ENCODE assay signal across 9 cellular contexts in genomic region chr4:76067652-76068286, GRCh38. TPM values are rescaled to one million over a fixed set of nuclear protein-coding genes. Genes with fewer than 3 reads are reported as not detected.
DNase-seq lines count a peak whose midpoint lies in the region; ATAC-seq and TF ChIP-seq lines count a peak whose summit lies in the region.
"Had no signal": no experiment of that assay in that cellular context is flagged by ENCODE, and none has a peak within 500 bp of the region (broad histone marks: within the 10 kb centered on the region; RNA-seq: fewer than 3 reads in every experiment).

No MANE protein-coding gene starts in this region.

- no peak for TF ChIP-seq POLR2A in tibial nerve (IDR thresholded peaks at IDR 0.05)

- H3K9me3 Mint-ChIP-seq in CD4-positive, CD25-positive, alpha-beta regulatory T cell = no peaks in the 10 kb centered on the region
- H3K9me3 Mint-ChIP-seq in activated T-helper 17 cell treated with anti-CD3 and anti-CD28 coated beads, Interleukin-2, amount 50 U/mL, for 72 hours = no peaks in the 10 kb centered on the region
- no peaks in the 10 kb centered on the region for H3K9me3 Mint-ChIP-seq in osteocyte (ENCODE audit: unreplicated experiment)
- H3K9me3 Mint-ChIP-seq: T-helper 1 cell treated with Interleukin-12 subunit alpha and Interleukin-12 subunit beta and Interleukin-4 antibody, amounts not matched to agents 30 μg/mL and 1 μg/mL, for 36 hours had no signal

- H3K27ac Mint-ChIP-seq in CD4-positive, CD25-positive, alpha-beta regulatory T cell = no peak overlapping the region
- H3K27ac Mint-ChIP-seq in activated T-helper 17 cell treated with anti-CD3 and anti-CD28 coated beads, Interleukin-2, amount 50 U/mL, for 72 hours = no peak overlapping the region
- no peak overlapping the region for H3K27ac Mint-ChIP-seq in osteocyte (ENCODE audit: unreplicated experiment)
- H3K27ac Mint-ChIP-seq: T-helper 1 cell treated with Interleukin-12 subunit alpha and Interleukin-12 subunit beta and Interleukin-4 antibody, amounts not matched to agents 30 μg/mL and 1 μg/mL, for 36 hours had no signal

- H3K4me3 Mint-ChIP-seq in CD4-positive, CD25-positive, alpha-beta regulatory T cell = no peak overlapping the region
- no peak overlapping the region for H3K4me3 Mint-ChIP-seq in activated T-helper 17 cell treated with anti-CD3 and anti-CD28 coated beads, Interleukin-2, amount 50 U/mL, for 72 hours
- no peak overlapping the region for H3K4me3 Mint-ChIP-seq in osteocyte (ENCODE audit: unreplicated experiment)
- H3K4me3 Mint-ChIP-seq: T-helper 1 cell treated with Interleukin-12 subunit alpha and Interleukin-12 subunit beta and Interleukin-4 antibody, amounts not matched to agents 30 μg/mL and 1 μg/mL, for 36 hours had no signal

- no peaks in the 10 kb centered on the region for H3K4me1 Mint-ChIP-seq in CD4-positive, CD25-positive, alpha-beta regulatory T cell
- H3K4me1 Mint-ChIP-seq in activated T-helper 17 cell treated with anti-CD3 and anti-CD28 coated beads, Interleukin-2, amount 50 U/mL, for 72 hours = no peaks in the 10 kb centered on the region
- no peaks in the 10 kb centered on the region for H3K4me1 Mint-ChIP-seq in osteocyte (ENCODE audit: unreplicated experiment)

- H3K36me3 ChIP-seq in CD4-positive, CD25-positive, alpha-beta regulatory T cell (ENCODE audit: control insufficient read depth, insufficient read depth, low read length) = no peaks in the 10 kb centered on the region
- no peaks in the 10 kb centered on the region for H3K36me3 ChIP-seq in RWPE2 (ENCODE audit: low read depth)
- no peaks in the 10 kb centered on the region for H3K36me3 ChIP-seq in tibial nerve

- no peak overlapping the region for H3K27ac ChIP-seq in CD4-positive, CD25-positive, alpha-beta regulatory T cell (ENCODE audit: insufficient read depth, low read length, poor library complexity, severe bottlenecking)
- H3K27ac ChIP-seq in RWPE2 (ENCODE audit: poor library complexity, severe bottlenecking) (no peak overlapping the region), foreskin keratinocyte (no peak overlapping the region), tibial nerve (peak overlapping the region in 1 of 4 donors; percentile 26)

- ATAC-seq in CD4-positive, CD25-positive, alpha-beta regulatory T cell (ENCODE audit: low read depth in 2 of 2) = peak; percentile 68 to 73
- ATAC-seq in GM19438 (IDR thresholded peaks at IDR 0.05; ENCODE audit: low read depth, unreplicated experiment) = peak; percentile 81
- ATAC-seq in RWPE2 (ENCODE audit: low read depth) = peak; percentile 88
- ATAC-seq in activated T-helper 17 cell treated with anti-CD3 and anti-CD28 coated beads, Interleukin-2, amount 50 U/mL, for 72 hours (replicated peaks) = peak; percentile 90
- ATAC-seq in foreskin keratinocyte = peak; percentile 79

- H3K9me3 ChIP-seq in CD4-positive, CD25-positive, alpha-beta regulatory T cell (ENCODE audit: control insufficient read depth in 2 of 2, low read length in 2 of 2) = no peaks in the 10 kb centered on the region
- H3K9me3 ChIP-seq in RWPE2 (ENCODE audit: severe bottlenecking) (no peaks in the 10 kb centered on the region), tibial nerve (no peaks in the 10 kb centered on the region)

- H3K27me3 ChIP-seq in CD4-positive, CD25-positive, alpha-beta regulatory T cell (ENCODE audit: control insufficient read depth, insufficient read depth, low read length) = no peaks in the 10 kb centered on the region
- H3K27me3 ChIP-seq in RWPE2 (ENCODE audit: insufficient read depth, poor library complexity, severe bottlenecking) = no peaks in the 10 kb centered on the region
- H3K27me3 ChIP-seq in foreskin keratinocyte = no peaks in the 10 kb centered on the region
- no peaks in the 10 kb centered on the region for H3K27me3 ChIP-seq in tibial nerve

- H3K36me3 Mint-ChIP-seq in CD4-positive, CD25-positive, alpha-beta regulatory T cell = no peaks in the 10 kb centered on the region
- H3K36me3 Mint-ChIP-seq in activated T-helper 17 cell treated with anti-CD3 and anti-CD28 coated beads, Interleukin-2, amount 50 U/mL, for 72 hours (ENCODE audit: low read depth) = no peaks in the 10 kb centered on the region
- H3K36me3 Mint-ChIP-seq in osteocyte (ENCODE audit: unreplicated experiment) = no peaks in the 10 kb centered on the region

- no peaks in the 10 kb centered on the region for H3K4me1 ChIP-seq in CD4-positive, CD25-positive, alpha-beta regulatory T cell (ENCODE audit: control insufficient read depth, insufficient read depth, low read length, poor library complexity, severe bottlenecking)
- H3K4me1 ChIP-seq in RWPE2 (ENCODE audit: insufficient read depth, poor library complexity, severe bottlenecking) (no peaks in the 10 kb centered on the region), foreskin keratinocyte (no peaks in the 10 kb centered on the region), tibial nerve (no peaks in the 10 kb centered on the region)

- no peak overlapping the region for H3K4me3 ChIP-seq in CD4-positive, CD25-positive, alpha-beta regulatory T cell (ENCODE audit: low read depth, low read length)
- no peak overlapping the region for H3K4me3 ChIP-seq in RWPE2 (ENCODE audit: severe bottlenecking)
- no peak overlapping the region for H3K4me3 ChIP-seq in tibial nerve

- no peak for TF ChIP-seq EP300 in tibial nerve (IDR thresholded peaks at IDR 0.05)

- WGBS in tibial nerve, 2 donors = 0 to 3% methylated on average over 2 of the region's 2 CpGs

- in situ Hi-C loops in KBM-7 (cut with MboI; ENCODE audit: low pct_unique_long_range_greater_than_20kb, low sequenced_read_pairs) = loop anchor here (10.0 kb wide), 1 partner anchor 73 kb away; the partner anchor contains the start of gene SDAD1

- no peaks in the 10 kb centered on the region for H3K27me3 Mint-ChIP-seq in CD4-positive, CD25-positive, alpha-beta regulatory T cell
- H3K27me3 Mint-ChIP-seq in activated T-helper 17 cell treated with anti-CD3 and anti-CD28 coated beads, Interleukin-2, amount 50 U/mL, for 72 hours = no peaks in the 10 kb centered on the region
- peaks cover 13% of the 10 kb centered on the region for H3K27me3 Mint-ChIP-seq in osteocyte (ENCODE audit: unreplicated experiment)

- TF ChIP-seq CTCF in RWPE2 (IDR thresholded peaks at IDR 0.05; ENCODE audit: poor library complexity, severe bottlenecking) (peak; percentile 95), foreskin keratinocyte (conservative IDR thresholded peaks at IDR 0.05) (peak; percentile 94), osteocyte (IDR thresholded peaks at IDR 0.05) (peak; percentile 90), tibial nerve (IDR thresholded peaks at IDR 0.05) (peak; percentile 70 to 82 (median 76))

- DNase-seq in CD4-positive, CD25-positive, alpha-beta regulatory T cell = peak; percentile 50 to 78 (median 64)
- peak; percentile 76 for DNase-seq in KBM-7
- no peak for DNase-seq in RWPE2 (ENCODE audit: low spot score)
- peak in 1 of 2 donors; percentile 53 for DNase-seq in foreskin keratinocyte
- DNase-seq in osteocyte (ENCODE audit: extremely low spot score, unreplicated experiment) = no peak
- peak; percentile 56 to 91 for DNase-seq in tibial nerve (ENCODE audit: low spot score in 2 of 2)

RNA-seq across cellular contexts. Expression of gene ART3, which starts 6.7 kb away (rescaled TPM):
- total RNA-seq in CD4-positive, CD25-positive, alpha-beta regulatory T cell = not detected
- polyA plus RNA-seq in CD4-positive, CD25-positive, alpha-beta regulatory T cell = not detected
- total RNA-seq in activated T-helper 17 cell treated with anti-CD3 and anti-CD28 coated beads, Interleukin-2, amount 50 U/mL, for 72 hours = 1 to 10 TPM in 1 of 2 donors, under 1 TPM in 1; 0.80 to 1.6 TPM
- 0.41 TPM in 1 of 2 replicates, not detected in the other for total RNA-seq in foreskin keratinocyte
- polyA plus RNA-seq in foreskin keratinocyte = 0.22 and 0.27 TPM in 2 replicates
- not detected in 2 replicates for total RNA-seq in osteocyte
- total RNA-seq in tibial nerve = 10 to 100 TPM in 3 of 4 donors, 1 to 10 TPM in 1; 2.9 to 44.4 (median 20.6) TPM

RNA-seq across cellular contexts. Expression of gene CXCL11, which starts 31.9 kb away (rescaled TPM):
- not detected for total RNA-seq in CD4-positive, CD25-positive, alpha-beta regulatory T cell
- polyA plus RNA-seq in CD4-positive, CD25-positive, alpha-beta regulatory T cell = not detected
- not detected for total RNA-seq in activated T-helper 17 cell treated with anti-CD3 and anti-CD28 coated beads, Interleukin-2, amount 50 U/mL, for 72 hours
- total RNA-seq in foreskin keratinocyte (0.18 and 0.44 TPM in 2 replicates), osteocyte (not detected in 2 replicates), tibial nerve (not detected)
- polyA plus RNA-seq in foreskin keratinocyte = 0.28 and 0.32 TPM in 2 replicates

RNA-seq across cellular contexts. Expression of gene CXCL10, which starts 44.5 kb away (rescaled TPM):
- total RNA-seq in CD4-positive, CD25-positive, alpha-beta regulatory T cell = not detected
- polyA plus RNA-seq in CD4-positive, CD25-positive, alpha-beta regulatory T cell = not detected
- total RNA-seq in activated T-helper 17 cell treated with anti-CD3 and anti-CD28 coated beads, Interleukin-2, amount 50 U/mL, for 72 hours = 1 to 10 TPM; 1.1 to 3.3 TPM
- 0.28 and 0.44 TPM in 2 replicates for total RNA-seq in foreskin keratinocyte
- polyA plus RNA-seq in foreskin keratinocyte = 0.21 and 0.30 TPM in 2 replicates
- not detected in 2 replicates for total RNA-seq in osteocyte
- 1 to 10 TPM in 2 of 4 donors, not detected in 2; 1.2 to 2.8 TPM for total RNA-seq in tibial nerve

Comparison
In these comparisons a context has a peak if more than half of its experiments do, and no peak if none do; other contexts are left out.
1. DNase-seq: peak in CD4-positive, CD25-positive, alpha-beta regulatory T cell (3 of 3), KBM-7 (single experiment) and tibial nerve (2 of 2); none in RWPE2 (single experiment) and osteocyte (single experiment).
2. Peak in every context shown above with its lines, with median percentiles within 50 percentile points of each other: ATAC-seq and CTCF ChIP-seq.